8 cellular contexts compared by ENCODE assay signal in genomic region chr1:117051224-117052064, GRCh38. TPM values are rescaled to one million over a fixed set of nuclear protein-coding genes. Genes with fewer than 3 reads are reported as not detected.
A peak's percentile ranks its signal among the peaks of the same experiment; 100 is the strongest.
DNase-seq lines count a peak whose midpoint lies in the region; ATAC-seq, FAIRE-seq and TF ChIP-seq lines count a peak whose summit lies in the region.

No MANE protein-coding gene starts in this region.

- peak overlapping the region; percentile 88 for H3K4me2 ChIP-seq in OCI-LY3 (ENCODE audit: low read length)

- intact Hi-C loops in pancreas (cut with DNase I) = loop anchor here in 1 of 3 donors (5.0 to 10.0 kb wide), 3 partner anchors 57 to 314 kb away; no protein-coding TSS in a partner anchor

- H4K20me1 ChIP-seq in OCI-LY3 (ENCODE audit: insufficient read depth, low read length) = no peaks in the 10 kb centered on the region

- H3K27me3 ChIP-seq in OCI-LY3 (ENCODE audit: low read depth, low read length) (no peaks in the 10 kb centered on the region), pancreas (no peaks in the 10 kb centered on the region)

- 50 to 61% methylated on average over 8 of the region's 8 CpGs for WGBS in pancreas, 2 donors

- H3K4me1 ChIP-seq in OCI-LY3 (ENCODE audit: low read length) (peaks cover 11% of the 10 kb centered on the region), pancreas (peaks cover 0 to 5% (median 0%) of the 10 kb centered on the region in 3 donors)

- H3K4me3 ChIP-seq in OCI-LY3 (ENCODE audit: low read length) (peak overlapping the region; percentile 37), pancreas (no peak overlapping the region)

- DNase-seq in GM18507 (ENCODE audit: extremely low spot score, insufficient read length, low read depth) (peak; percentile 30), T47D (ENCODE audit: low read depth in 1 of 2, low spot score in 1 of 2) (peak; percentile 13 to 82), pancreas (no peak), C1 segment of cervical spinal cord (lab: John Stamatoyannopoulos, UW) (no peak), NCI-H748 treated with DMSO at 0.1 percent for 48 hours (lab: John Stamatoyannopoulos, UW) (no peak), NCI-H2107 treated with DMSO at 0.1 percent for 48 hours (lab: John Stamatoyannopoulos, UW; ENCODE audit: unreplicated experiment) (no peak)

- FAIRE-seq in GM18507 (lab: Jason Lieb, UNC) (peak; percentile 79), pancreas (lab: Jason Lieb, UNC) (no peak)

- no peaks in the 10 kb centered on the region for H3K79me2 ChIP-seq in OCI-LY3 (ENCODE audit: low read length)

- peak overlapping the region; percentile 16 for H2AFZ ChIP-seq in OCI-LY3 (ENCODE audit: low read depth, low read length)

- H3K9ac ChIP-seq in OCI-LY3 (ENCODE audit: low read length) = peak overlapping the region; percentile 44

- H3K36me3 ChIP-seq in OCI-LY3 (replicated peaks; ENCODE audit: low read depth, low read length) (no peaks in the 10 kb centered on the region), pancreas (peaks cover 0 to 5% (median 0%) of the 10 kb centered on the region in 3 donors)

- no peak overlapping the region for H3K27ac ChIP-seq in OCI-LY3 (ENCODE audit: low read length)
- peak overlapping the region in 3 of 4 donors; percentile 19 to 40 (median 39) for H3K27ac ChIP-seq in pancreas

- in situ Hi-C loops in T47D (cut with HindIII; ENCODE audit: low pct_unique_long_range_greater_than_20kb, low sequenced_read_pairs) = no loop called here

- no peak for TF ChIP-seq CTCF in OCI-LY3 (IDR thresholded peaks at IDR 0.05; ENCODE audit: low read depth, low read length)
- no peak for TF ChIP-seq CTCF in pancreas (IDR thresholded peaks at IDR 0.05)

- ATAC-seq in HG02642 (IDR thresholded peaks at IDR 0.05; ENCODE audit: poor library complexity, unreplicated experiment) (peak; percentile 89), pancreas (peak in 3 of 4 donors; percentile 47 to 56 (median 52))

- H3K9me3 ChIP-seq in OCI-LY3 (ENCODE audit: insufficient read depth, low read length) (no peaks in the 10 kb centered on the region), pancreas (no peaks in the 10 kb centered on the region)

RNA-seq across cellular contexts. Expression of gene TTF2, which starts 8.7 kb away (rescaled TPM):
- total RNA-seq in pancreas = 10 to 100 TPM in 1 of 6 donors, 1 to 10 TPM in 5; 3.5 to 16.5 (median 5.5) TPM
- 1 to 10 TPM; 2.0 to 3.1 TPM for polyA plus RNA-seq in pancreas

RNA-seq across cellular contexts. Expression of gene CD101, which starts 49.9 kb away (rescaled TPM):
- 1 to 10 TPM in 4 of 6 donors, under 1 TPM in 2; 0.51 to 2.0 (median 1.2) TPM for total RNA-seq in pancreas
- polyA plus RNA-seq in pancreas = 1 to 10 TPM; 1.5 to 3.4 TPM

Comparison
In these comparisons a context has a peak if more than half of its experiments do, and no peak if none do; other contexts are left out.
1. DNase-seq: peak in GM18507 (single experiment) and T47D (2 of 2); none in pancreas (0 of 6), C1 segment of cervical spinal cord (0 of 14), NCI-H748 treated with DMSO at 0.1 percent for 48 hours (single experiment) and NCI-H2107 treated with DMSO at 0.1 percent for 48 hours (single experiment).